1 cellular context compared by ENCODE assay signal in the genomic region with DNA sequence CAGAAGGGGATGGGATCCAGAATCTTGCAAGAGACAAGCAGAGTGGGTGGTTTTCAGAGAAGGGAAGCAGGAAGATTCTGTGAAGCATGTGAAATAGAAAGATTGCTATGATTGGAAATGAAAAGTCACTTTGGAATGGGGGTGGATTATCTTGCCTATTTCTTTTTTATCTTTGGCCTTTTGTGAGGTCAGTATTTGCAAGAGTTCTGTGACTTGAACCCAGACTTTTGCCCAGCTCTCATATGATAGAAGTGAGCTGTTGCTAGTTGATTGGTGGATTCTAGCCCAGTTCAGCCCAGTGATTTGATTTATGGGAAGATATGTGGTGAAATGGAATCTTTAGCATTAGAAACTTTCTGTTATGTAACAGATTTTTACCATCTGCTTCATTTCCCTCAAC.
TF ChIP-seq lines count a peak whose summit lies in the region.

No MANE protein-coding gene starts in this region.

TF ChIP-seq in SK-N-SH, 30 proteins besides CTCF, POLR2A, EP300 and RAD21 (continued from another document):
- TF ChIP-seq, protein P1, sequence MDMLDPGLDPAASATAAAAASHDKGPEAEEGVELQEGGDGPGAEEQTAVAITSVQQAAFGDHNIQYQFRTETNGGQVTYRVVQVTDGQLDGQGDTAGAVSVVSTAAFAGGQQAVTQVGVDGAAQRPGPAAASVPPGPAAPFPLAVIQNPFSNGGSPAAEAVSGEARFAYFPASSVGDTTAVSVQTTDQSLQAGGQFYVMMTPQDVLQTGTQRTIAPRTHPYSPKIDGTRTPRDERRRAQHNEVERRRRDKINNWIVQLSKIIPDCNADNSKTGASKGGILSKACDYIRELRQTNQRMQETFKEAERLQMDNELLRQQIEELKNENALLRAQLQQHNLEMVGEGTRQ (IDR thresholded peaks at IDR 0.05; ENCODE audit: borderline replicate concordance, low read depth, low read length) = no peak
- TF ChIP-seq SMC3 (IDR thresholded peaks at IDR 0.05; ENCODE audit: low read depth, low read length) (no peak), EZH2phosphoT487 (IDR thresholded peaks at IDR 0.05; ENCODE audit: borderline replicate concordance, low read depth) (no peak), FOSL2 (IDR thresholded peaks at IDR 0.05; ENCODE audit: borderline replicate concordance, low read depth) (0 out of 2 replicates have a peak, but pooled peaks have one; percentile 1), MXI1 (IDR thresholded peaks at IDR 0.05; ENCODE audit: low read depth, low read length) (no peak), GATA2 (CRISPR knock-in tag; IDR thresholded peaks at IDR 0.05) (no peak)
